ENCODE assay signal across 9 cellular contexts in genomic region chr4:83599183-83599582, GRCh38.
DNase-seq lines count a peak whose midpoint lies in the region; ATAC-seq and TF ChIP-seq lines count a peak whose summit lies in the region.
"Had no signal": no experiment of that assay in that cellular context is flagged by ENCODE, and none has a peak within 500 bp of the region (broad histone marks: within the 10 kb centered on the region; RNA-seq: fewer than 3 reads in every experiment).

No MANE protein-coding gene starts in this region.

- H3K4me3 Mint-ChIP-seq in activated naive CD8-positive, alpha-beta T cell treated with anti-CD3 and anti-CD28 coated beads, Interleukin-2, amount 10 ng/mL, durations not matched to agents 7 days and 5 days: no peak overlapping the region
- no peak overlapping the region for H3K4me3 Mint-ChIP-seq in activated naive CD8-positive, alpha-beta T cell treated with anti-CD3 and anti-CD28 coated beads for 36 hours
- H3K4me3 Mint-ChIP-seq in stimulated activated naive CD8-positive, alpha-beta T cell treated with anti-CD3 and anti-CD28 coated beads, Interleukin-15, amount 100 ng/mL, for 72 hours: no peak overlapping the region
- H3K4me3 Mint-ChIP-seq in CD8-positive, alpha-beta T cell: no peak overlapping the region
- H3K4me3 Mint-ChIP-seq in activated naive CD4-positive, alpha-beta T cell treated with anti-CD3 and anti-CD28 coated beads for 36 hours: no peak overlapping the region
- H3K4me3 Mint-ChIP-seq: CD4-positive, CD25-positive, alpha-beta regulatory T cell had no signal

- POLR2A ChIA-PET in activated naive CD8-positive, alpha-beta T cell treated with anti-CD3 and anti-CD28 coated beads, Interleukin-2, amount 10 ng/mL, durations not matched to agents 7 days and 5 days (lab: Charles Lee): no interaction called here
- POLR2A ChIA-PET in CD8-positive, alpha-beta T cell (lab: Charles Lee): interaction anchor here (2.0 kb wide), 1 partner anchor 9 kb away, joined by 6 read pairs; no protein-coding TSS in a partner anchor

- no peak overlapping the region for H3K27ac ChIP-seq in CD8-positive, alpha-beta T cell (ENCODE audit: low read depth, low read length)

- H3K9me3 ChIP-seq in CD8-positive, alpha-beta T cell (ENCODE audit: low read length): no peaks in the 10 kb centered on the region

- peak; percentile 73 for ATAC-seq in activated naive CD8-positive, alpha-beta T cell treated with anti-CD3 and anti-CD28 coated beads, Interleukin-2, amount 10 ng/mL, durations not matched to agents 7 days and 5 days (ENCODE audit: low read depth)
- ATAC-seq in stimulated activated naive CD8-positive, alpha-beta T cell treated with anti-CD3 and anti-CD28 coated beads, Interleukin-15, amount 100 ng/mL, for 72 hours: peak; percentile 80
- ATAC-seq in CD8-positive, alpha-beta T cell: no peak

- intact Hi-C loops in CD8-positive, alpha-beta T cell (cut with DNase I, micrococcal nuclease): no loop called here
- intact Hi-C loops in activated naive CD4-positive, alpha-beta T cell treated with anti-CD3 and anti-CD28 coated beads for 36 hours (cut with micrococcal nuclease): no loop called here

- no peaks in the 10 kb centered on the region for H3K36me3 Mint-ChIP-seq in activated naive CD8-positive, alpha-beta T cell treated with anti-CD3 and anti-CD28 coated beads, Interleukin-2, amount 10 ng/mL, durations not matched to agents 7 days and 5 days
- peaks cover 7% of the 10 kb centered on the region for H3K36me3 Mint-ChIP-seq in activated naive CD8-positive, alpha-beta T cell treated with anti-CD3 and anti-CD28 coated beads for 36 hours
- H3K36me3 Mint-ChIP-seq in CD8-positive, alpha-beta T cell: peaks cover 7% of the 10 kb centered on the region
- H3K36me3 Mint-ChIP-seq in activated naive CD4-positive, alpha-beta T cell treated with anti-CD3 and anti-CD28 coated beads for 36 hours (ENCODE audit: low read depth): peaks cover 1% of the 10 kb centered on the region

- no peak overlapping the region for H3K4me3 ChIP-seq in CD8-positive, alpha-beta T cell (ENCODE audit: low read depth, low read length)

- H3K4me1 ChIP-seq in CD8-positive, alpha-beta T cell (ENCODE audit: insufficient read depth, low read length): no peaks in the 10 kb centered on the region

- no peaks in the 10 kb centered on the region for H3K27me3 Mint-ChIP-seq in activated naive CD8-positive, alpha-beta T cell treated with anti-CD3 and anti-CD28 coated beads, Interleukin-2, amount 10 ng/mL, durations not matched to agents 7 days and 5 days
- H3K27me3 Mint-ChIP-seq in activated naive CD8-positive, alpha-beta T cell treated with anti-CD3 and anti-CD28 coated beads for 36 hours: no peaks in the 10 kb centered on the region
- H3K27me3 Mint-ChIP-seq in stimulated activated naive CD8-positive, alpha-beta T cell treated with anti-CD3 and anti-CD28 coated beads, Interleukin-15, amount 100 ng/mL, for 72 hours: no peaks in the 10 kb centered on the region
- H3K27me3 Mint-ChIP-seq in CD8-positive, alpha-beta T cell (ENCODE audit: low read depth): no peaks in the 10 kb centered on the region
- H3K27me3 Mint-ChIP-seq in activated naive CD4-positive, alpha-beta T cell treated with anti-CD3 and anti-CD28 coated beads for 36 hours (ENCODE audit: low read depth): no peaks in the 10 kb centered on the region
- H3K27me3 Mint-ChIP-seq: CD4-positive, CD25-positive, alpha-beta regulatory T cell had no signal

- no peaks in the 10 kb centered on the region for H3K36me3 ChIP-seq in CD8-positive, alpha-beta T cell (ENCODE audit: insufficient read depth, low read length)

- H3K27me3 ChIP-seq in CD8-positive, alpha-beta T cell (ENCODE audit: insufficient read depth, low read length): no peaks in the 10 kb centered on the region

- no peak for TF ChIP-seq CTCF in CD8-positive, alpha-beta T cell (IDR thresholded peaks at IDR 0.05)

- no peaks in the 10 kb centered on the region for H3K4me1 Mint-ChIP-seq in activated naive CD8-positive, alpha-beta T cell treated with anti-CD3 and anti-CD28 coated beads, Interleukin-2, amount 10 ng/mL, durations not matched to agents 7 days and 5 days
- H3K4me1 Mint-ChIP-seq in activated naive CD8-positive, alpha-beta T cell treated with anti-CD3 and anti-CD28 coated beads for 36 hours: no peaks in the 10 kb centered on the region
- no peaks in the 10 kb centered on the region for H3K4me1 Mint-ChIP-seq in stimulated activated naive CD8-positive, alpha-beta T cell treated with anti-CD3 and anti-CD28 coated beads, Interleukin-15, amount 100 ng/mL, for 72 hours
- H3K4me1 Mint-ChIP-seq in CD8-positive, alpha-beta T cell (ENCODE audit: low read depth): no peaks in the 10 kb centered on the region
- H3K4me1 Mint-ChIP-seq in activated naive CD4-positive, alpha-beta T cell treated with anti-CD3 and anti-CD28 coated beads for 36 hours (ENCODE audit: low read depth): no peaks in the 10 kb centered on the region
- H3K4me1 Mint-ChIP-seq: CD4-positive, CD25-positive, alpha-beta regulatory T cell had no signal

- H3K9me3 Mint-ChIP-seq in activated naive CD8-positive, alpha-beta T cell treated with anti-CD3 and anti-CD28 coated beads, Interleukin-2, amount 10 ng/mL, durations not matched to agents 7 days and 5 days: no peaks in the 10 kb centered on the region
- no peaks in the 10 kb centered on the region for H3K9me3 Mint-ChIP-seq in activated naive CD8-positive, alpha-beta T cell treated with anti-CD3 and anti-CD28 coated beads for 36 hours
- no peaks in the 10 kb centered on the region for H3K9me3 Mint-ChIP-seq in stimulated activated naive CD8-positive, alpha-beta T cell treated with anti-CD3 and anti-CD28 coated beads, Interleukin-15, amount 100 ng/mL, for 72 hours
- no peaks in the 10 kb centered on the region for H3K9me3 Mint-ChIP-seq in CD8-positive, alpha-beta T cell
- H3K9me3 Mint-ChIP-seq in activated naive CD4-positive, alpha-beta T cell treated with anti-CD3 and anti-CD28 coated beads for 36 hours: no peaks in the 10 kb centered on the region

- CTCF ChIA-PET in CD8-positive, alpha-beta T cell (lab: Charles Lee): interaction anchor here (1.1 kb wide), 1 partner anchor 43 kb away, joined by 3 read pairs; no protein-coding TSS in a partner anchor
- CTCF ChIA-PET in activated naive CD4-positive, alpha-beta T cell treated with anti-CD3 and anti-CD28 coated beads for 36 hours (lab: Charles Lee): interaction anchor here (0.6 kb wide), 1 partner anchor 81 kb away, joined by 4 read pairs; no protein-coding TSS in a partner anchor

- H3K27ac Mint-ChIP-seq in activated naive CD8-positive, alpha-beta T cell treated with anti-CD3 and anti-CD28 coated beads, Interleukin-2, amount 10 ng/mL, durations not matched to agents 7 days and 5 days: no peak overlapping the region
- no peak overlapping the region for H3K27ac Mint-ChIP-seq in activated naive CD8-positive, alpha-beta T cell treated with anti-CD3 and anti-CD28 coated beads for 36 hours
- H3K27ac Mint-ChIP-seq in stimulated activated naive CD8-positive, alpha-beta T cell treated with anti-CD3 and anti-CD28 coated beads, Interleukin-15, amount 100 ng/mL, for 72 hours: no peak overlapping the region
- no peak overlapping the region for H3K27ac Mint-ChIP-seq in CD8-positive, alpha-beta T cell
- no peak overlapping the region for H3K27ac Mint-ChIP-seq in activated naive CD4-positive, alpha-beta T cell treated with anti-CD3 and anti-CD28 coated beads for 36 hours
- H3K27ac Mint-ChIP-seq: CD4-positive, CD25-positive, alpha-beta regulatory T cell had no signal

- no peak for DNase-seq in activated naive CD8-positive, alpha-beta T cell treated with anti-CD3 and anti-CD28 coated beads, Interleukin-2, amount 10 ng/mL, durations not matched to agents 7 days and 5 days
- DNase-seq in activated naive CD8-positive, alpha-beta T cell treated with anti-CD3 and anti-CD28 coated beads for 36 hours: no peak
- DNase-seq in HS-27A (ENCODE audit: low read depth) (peak; percentile 35), amniotic epithelial cell (ENCODE audit: low read depth) (peak; percentile 50), SK-N-DZ (ENCODE audit: low spot score) (no peak)
- no peak for DNase-seq in stimulated activated naive CD8-positive, alpha-beta T cell treated with anti-CD3 and anti-CD28 coated beads, Interleukin-15, amount 100 ng/mL, for 72 hours
- DNase-seq in CD8-positive, alpha-beta T cell: no peak
- no peak for DNase-seq in activated naive CD4-positive, alpha-beta T cell treated with anti-CD3 and anti-CD28 coated beads for 36 hours

Comparison
In these comparisons a context has a peak if more than half of its experiments do, and no peak if none do; other contexts are left out.
1. DNase-seq: peak in HS-27A (single experiment) and amniotic epithelial cell (single experiment); none in activated naive CD8-positive, alpha-beta T cell treated with anti-CD3 and anti-CD28 coated beads, Interleukin-2, amount 10 ng/mL, durations not matched to agents 7 days and 5 days (single experiment), activated naive CD8-positive, alpha-beta T cell treated with anti-CD3 and anti-CD28 coated beads for 36 hours (single experiment), stimulated activated naive CD8-positive, alpha-beta T cell treated with anti-CD3 and anti-CD28 coated beads, Interleukin-15, amount 100 ng/mL, for 72 hours (0 of 2), CD8-positive, alpha-beta T cell (0 of 7), activated naive CD4-positive, alpha-beta T cell treated with anti-CD3 and anti-CD28 coated beads for 36 hours (single experiment) and SK-N-DZ (single experiment).